In the genomic region with DNA sequence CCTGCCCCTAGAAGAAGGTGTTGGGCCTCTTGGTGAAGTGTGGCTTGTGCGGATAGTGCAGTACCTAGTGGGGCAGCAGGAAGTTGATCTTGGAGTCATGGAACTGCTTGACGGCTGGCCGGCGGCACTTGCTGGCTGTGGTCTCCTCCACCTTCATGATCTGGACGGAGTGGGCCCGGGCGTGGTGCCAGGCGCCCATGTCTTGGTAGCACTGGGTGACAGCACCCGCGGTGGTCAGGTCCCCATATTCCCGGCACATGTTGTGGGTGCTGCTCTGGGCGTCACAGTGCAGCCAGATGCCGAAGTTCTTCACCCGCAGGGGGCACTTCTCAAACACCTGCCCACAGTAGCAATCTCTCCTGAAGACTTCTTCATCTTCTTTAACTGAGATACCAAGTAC, we compare ENCODE assay signal across 25 cellular contexts.
"Had no signal": no experiment of that assay in that cellular context is flagged by ENCODE, and none has a peak within 500 bp of the region (broad histone marks: within the 10 kb centered on the region; RNA-seq: fewer than 3 reads in every experiment).

No MANE protein-coding gene starts in this region.

- H3K4me3 Mint-ChIP-seq: dendritic cell treated with granulocyte-macrophage colony-stimulating factor and Interleukin-4, amounts not matched to agents 40 ng/mL and 50 ng/mL, for 4 days; effector memory CD8-positive, alpha-beta T cell; endodermal cell had no signal

- H3K9me3 Mint-ChIP-seq: dendritic cell treated with granulocyte-macrophage colony-stimulating factor and Interleukin-4, amounts not matched to agents 40 ng/mL and 50 ng/mL, for 4 days; effector memory CD8-positive, alpha-beta T cell; endodermal cell had no signal

- ATAC-seq: effector memory CD8-positive, alpha-beta T cell; esophagus mucosa; gastrocnemius medialis; heart right ventricle; left cardiac atrium; left lung; left ventricle myocardium superior; lower lobe of right lung had no signal

- H3K27ac Mint-ChIP-seq: dendritic cell treated with granulocyte-macrophage colony-stimulating factor and Interleukin-4, amounts not matched to agents 40 ng/mL and 50 ng/mL, for 4 days; endodermal cell had no signal

- FAIRE-seq: endometrium, islet of Langerhans, keratinocyte had no signal

- DNase-seq: colonic mucosa; cortex of kidney; effector CD8-positive, alpha-beta T cell; effector memory CD8-positive, alpha-beta T cell; endodermal cell; erythroblast; esophagus squamous epithelium; foreskin fibroblast; foreskin melanocyte; gastrocnemius medialis; glutamatergic neuron; head of caudate nucleus; heart right ventricle; hippocampal formation; left cardiac atrium; left lung; left ventricle myocardium superior; lower lobe of right lung; mesendoderm; midbrain had no signal

- H3K27me3 Mint-ChIP-seq: dendritic cell treated with granulocyte-macrophage colony-stimulating factor and Interleukin-4, amounts not matched to agents 40 ng/mL and 50 ng/mL, for 4 days; effector memory CD8-positive, alpha-beta T cell had no signal
